ENCODE assay signal across 8 cellular contexts in genomic region chr17:82236142-82236971, GRCh38. TPM values are rescaled to one million over a fixed set of nuclear protein-coding genes. Genes with fewer than 3 reads are reported as not detected.
DNase-seq lines count a peak whose midpoint lies in the region; ATAC-seq and TF ChIP-seq lines count a peak whose summit lies in the region.

No MANE protein-coding gene starts in this region.

- no peak for DNase-seq in BJ (ENCODE audit: low read depth)
- DNase-seq in HT1080 (ENCODE audit: low read depth), result peak; percentile 54
- peak; percentile 72 for DNase-seq in SK-MEL-5 (ENCODE audit: low read depth, low spot score)
- DNase-seq in activated naive CD4-positive, alpha-beta T cell treated with anti-CD3 and anti-CD28 coated beads, Interleukin-2, amount 50 U/mL, for 72 hours (ENCODE audit: low spot score in 2 of 2), result peak in 1 of 2 donors; percentile 76
- DNase-seq in glutamatergic neuron, result peak; percentile 79
- DNase-seq in retinal pigment epithelial cell (ENCODE audit: low read depth), result no peak
- DNase-seq in amniotic stem cell (lab: John Stamatoyannopoulos, UW), result no peak

- peak; percentile 76 for TF ChIP-seq CTCF in BJ (IDR thresholded peaks at IDR 0.05; ENCODE audit: insufficient read depth, low read depth, low read length)
- peak; percentile 98 for TF ChIP-seq CTCF in glutamatergic neuron (IDR thresholded peaks at IDR 0.05; ENCODE audit: partially characterized antibody, unreplicated experiment)
- TF ChIP-seq CTCF in retinal pigment epithelial cell (conservative IDR thresholded peaks at IDR 0.05; ENCODE audit: low read depth, low read length), result peak; percentile 86

- peak; percentile 27 to 39 for ATAC-seq in activated naive CD4-positive, alpha-beta T cell treated with anti-CD3 and anti-CD28 coated beads, Interleukin-2, amount 50 U/mL, for 72 hours
- no peak for ATAC-seq in GM18498 (IDR thresholded peaks at IDR 0.05; ENCODE audit: unreplicated experiment)

- CTCF ChIA-PET in BJ (lab: Yijun Ruan, JAX), result interaction anchor here (1.0 to 2.2 kb wide), 7 partner anchors 15 to 206 kb away, joined by 3 to 22 read pairs (median 5); no protein-coding TSS in a partner anchor

- H3K4me3 ChIP-seq in BJ (ENCODE audit: low read depth, low read length) (no peak overlapping the region), retinal pigment epithelial cell (ENCODE audit: low read length) (no peak overlapping the region)

- no peaks in the 10 kb centered on the region for H3K27me3 ChIP-seq in BJ (ENCODE audit: control insufficient read depth, insufficient read depth, low read length)

- H3K9me3 Mint-ChIP-seq in activated naive CD4-positive, alpha-beta T cell treated with anti-CD3 and anti-CD28 coated beads, Interleukin-2, amount 50 U/mL, for 72 hours, result no peaks in the 10 kb centered on the region
- peaks cover 4% of the 10 kb centered on the region for H3K9me3 Mint-ChIP-seq in glutamatergic neuron (ENCODE audit: unreplicated experiment)

- H3K4me1 Mint-ChIP-seq in glutamatergic neuron (ENCODE audit: low read depth, unreplicated experiment), result peaks cover 6% of the 10 kb centered on the region

- no peak overlapping the region for H3K4me3 Mint-ChIP-seq in glutamatergic neuron (ENCODE audit: unreplicated experiment)

- peaks cover 0 to 5% of the 10 kb centered on the region in 2 donors for H3K36me3 Mint-ChIP-seq in activated naive CD4-positive, alpha-beta T cell treated with anti-CD3 and anti-CD28 coated beads, Interleukin-2, amount 50 U/mL, for 72 hours
- H3K36me3 Mint-ChIP-seq in glutamatergic neuron (ENCODE audit: unreplicated experiment), result no peaks in the 10 kb centered on the region

- in situ Hi-C loops in SK-MEL-5 (cut with HindIII; ENCODE audit: low pct_unique_long_range_greater_than_20kb, low sequenced_read_pairs), result no loop called here

- peak overlapping the region in 1 of 2 donors; percentile 59 for H3K27ac Mint-ChIP-seq in activated naive CD4-positive, alpha-beta T cell treated with anti-CD3 and anti-CD28 coated beads, Interleukin-2, amount 50 U/mL, for 72 hours
- no peak overlapping the region for H3K27ac Mint-ChIP-seq in glutamatergic neuron (ENCODE audit: unreplicated experiment)

- POLR2A ChIA-PET in BJ (lab: Charles Lee), result no interaction called here

- peaks cover 63% of the 10 kb centered on the region for H3K36me3 ChIP-seq in BJ (ENCODE audit: control insufficient read depth, insufficient read depth, low read length)

- H3K27me3 Mint-ChIP-seq in glutamatergic neuron (ENCODE audit: unreplicated experiment), result peaks cover 6% of the 10 kb centered on the region

RNA-seq across cellular contexts. Expression of gene SLC16A3, which starts 7.5 kb away (rescaled TPM):
- 152 and 338 TPM in 2 replicates for polyA plus RNA-seq in BJ (2011; rRNA removed)
- 101 and 154 TPM in 2 replicates for polyA minus RNA-seq in BJ (2011; rRNA and poly(A)+ RNA removed)
- 344 and 355 TPM in 2 replicates for total RNA-seq in HT1080 (2014; rRNA removed; shearing (Covaris generic))
- polyA plus RNA-seq in HT1080 (2015; cell fraction: cytosol; rRNA removed), result 262 and 360 TPM in 2 replicates
- 286 and 310 TPM in 2 replicates for polyA plus RNA-seq in HT1080 (2015; cell fraction: nucleus; rRNA removed)
- total RNA-seq in SK-MEL-5 (2014; rRNA removed; shearing (Covaris generic)), result 9.6 and 12.8 TPM in 2 replicates
- 3.9 and 4.7 TPM in 2 replicates for polyA plus RNA-seq in SK-MEL-5 (2015; cell fraction: cytosol; rRNA removed)
- 8.9 and 9.2 TPM in 2 replicates for polyA plus RNA-seq in SK-MEL-5 (2015; cell fraction: nucleus; rRNA removed)
- 100 to 1,000 TPM in 1 of 2 donors, 1 to 10 TPM in 1; 8.6 to 197 TPM for total RNA-seq in activated naive CD4-positive, alpha-beta T cell treated with anti-CD3 and anti-CD28 coated beads, Interleukin-2, amount 50 U/mL, for 72 hours
- total RNA-seq in glutamatergic neuron (ENCODE audit: unreplicated experiment), result 15.6 TPM

RNA-seq across cellular contexts. Expression of gene CCDC57, which starts 23.7 kb away (rescaled TPM):
- 11.6 and 15.4 TPM in 2 replicates for polyA plus RNA-seq in BJ (2011; rRNA removed)
- polyA minus RNA-seq in BJ (2011; rRNA and poly(A)+ RNA removed), result 7.9 and 11.7 TPM in 2 replicates
- total RNA-seq in HT1080 (2014; rRNA removed; shearing (Covaris generic)), result 10.6 and 12.9 TPM in 2 replicates
- 6.4 and 6.7 TPM in 2 replicates for polyA plus RNA-seq in HT1080 (2015; cell fraction: cytosol; rRNA removed)
- polyA plus RNA-seq in HT1080 (2015; cell fraction: nucleus; rRNA removed), result 86.3 and 105 TPM in 2 replicates
- total RNA-seq in SK-MEL-5 (2014; rRNA removed; shearing (Covaris generic)), result 15.7 and 17.8 TPM in 2 replicates
- polyA plus RNA-seq in SK-MEL-5 (2015; cell fraction: cytosol; rRNA removed), result 21.0 and 25.4 TPM in 2 replicates
- polyA plus RNA-seq in SK-MEL-5 (2015; cell fraction: nucleus; rRNA removed), result 477 and 495 TPM in 2 replicates
- total RNA-seq in activated naive CD4-positive, alpha-beta T cell treated with anti-CD3 and anti-CD28 coated beads, Interleukin-2, amount 50 U/mL, for 72 hours, result 10 to 100 TPM; 34.6 to 51.3 TPM
- 40.7 TPM for total RNA-seq in glutamatergic neuron (ENCODE audit: unreplicated experiment)

RNA-seq across cellular contexts. Expression of gene CSNK1D, which starts 37.1 kb away (rescaled TPM):
- polyA plus RNA-seq in BJ (2011; rRNA removed), result 57.6 and 118 TPM in 2 replicates
- polyA minus RNA-seq in BJ (2011; rRNA and poly(A)+ RNA removed), result 68.4 and 76.6 TPM in 2 replicates
- 34.0 and 58.5 TPM in 2 replicates for total RNA-seq in HT1080 (2014; rRNA removed; shearing (Covaris generic))
- polyA plus RNA-seq in HT1080 (2015; cell fraction: cytosol; rRNA removed), result 121 and 123 TPM in 2 replicates
- polyA plus RNA-seq in HT1080 (2015; cell fraction: nucleus; rRNA removed), result 270 and 287 TPM in 2 replicates
- total RNA-seq in SK-MEL-5 (2014; rRNA removed; shearing (Covaris generic)), result 18.0 and 23.6 TPM in 2 replicates
- polyA plus RNA-seq in SK-MEL-5 (2015; cell fraction: cytosol; rRNA removed), result 106 and 112 TPM in 2 replicates
- 294 and 374 TPM in 2 replicates for polyA plus RNA-seq in SK-MEL-5 (2015; cell fraction: nucleus; rRNA removed)
- total RNA-seq in activated naive CD4-positive, alpha-beta T cell treated with anti-CD3 and anti-CD28 coated beads, Interleukin-2, amount 50 U/mL, for 72 hours, result 100 to 1,000 TPM; 130 to 171 TPM
- total RNA-seq in glutamatergic neuron (ENCODE audit: unreplicated experiment), result 211 TPM

Comparison
In these comparisons a context has a peak if more than half of its experiments do, and no peak if none do; other contexts are left out.
1. DNase-seq: peak in HT1080 (single experiment), SK-MEL-5 (single experiment) and glutamatergic neuron (single experiment); none in BJ (single experiment), retinal pigment epithelial cell (single experiment) and amniotic stem cell (single experiment).
2. Peak in every context shown above with its lines, with median percentiles within 50 percentile points of each other: CTCF ChIP-seq.